In the genomic region with DNA sequence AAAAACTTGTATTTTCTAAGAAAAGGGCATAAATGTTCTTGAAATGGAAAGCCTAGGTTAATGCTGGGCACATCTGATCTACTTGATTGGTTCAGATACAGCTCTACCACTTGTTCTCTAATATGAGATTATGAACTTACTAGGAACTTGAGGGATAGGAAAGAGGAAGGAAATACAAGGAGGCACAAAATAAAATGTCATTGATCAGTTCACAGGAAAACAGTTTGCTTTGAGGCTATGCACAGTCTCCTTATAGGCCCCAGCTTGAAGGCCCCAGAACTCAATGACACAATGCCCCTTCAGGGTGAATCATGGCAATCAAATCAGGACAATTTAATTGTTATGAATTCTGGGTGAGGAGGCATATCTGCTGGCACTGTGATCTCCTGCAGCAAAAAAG, we compare ENCODE assay signal across 22 cellular contexts. TPM values are rescaled to one million over a fixed set of nuclear protein-coding genes. Genes with fewer than 3 reads are reported as not detected.
DNase-seq lines count a peak whose midpoint lies in the region; ATAC-seq, FAIRE-seq and TF ChIP-seq lines count a peak whose summit lies in the region.
"Had no signal": no experiment of that assay in that cellular context is flagged by ENCODE, and none has a peak within 500 bp of the region (broad histone marks: within the 10 kb centered on the region; RNA-seq: fewer than 3 reads in every experiment).

No MANE protein-coding gene starts in this region.

- no peaks in the 10 kb centered on the region for H3K27me3 Mint-ChIP-seq in astrocyte (ENCODE audit: low read depth, unreplicated experiment)
- no peaks in the 10 kb centered on the region for H3K27me3 Mint-ChIP-seq in nephron progenitor cell (ENCODE audit: low read depth, poor library complexity)
- H3K27me3 Mint-ChIP-seq: activated CD4-positive, alpha-beta memory T cell treated with anti-CD3 and anti-CD28 coated beads for 36 hours; CD8-positive, alpha-beta memory T cell had no signal

- H3K27ac ChIP-seq in astrocyte (ENCODE audit: low read depth, low read length) (no peak overlapping the region), transverse colon (peak overlapping the region in 3 of 4 donors; percentile 11 to 42 (median 25))
- H3K27ac ChIP-seq: WERI-Rb-1 had no signal

- H3K9me3 Mint-ChIP-seq in astrocyte (ENCODE audit: unreplicated experiment) (no peaks in the 10 kb centered on the region), nephron progenitor cell (no peaks in the 10 kb centered on the region)
- H3K9me3 Mint-ChIP-seq: activated CD4-positive, alpha-beta memory T cell treated with anti-CD3 and anti-CD28 coated beads for 36 hours; activated T-helper 2 cell treated with anti-CD3 and anti-CD28 coated beads, Interferon-gamma antibody, Interleukin-2, Interleukin-4, amounts not matched to agents 10 μg/mL and 5 μg/mL and 100 μg/mL, durations not matched to agents 14 hours and 24 hours and 36 hours; CD8-positive, alpha-beta memory T cell had no signal

- H3K36me3 Mint-ChIP-seq in astrocyte (ENCODE audit: low read depth, unreplicated experiment) (peaks cover 15% of the 10 kb centered on the region), nephron progenitor cell (ENCODE audit: low read depth) (peaks cover 65% of the 10 kb centered on the region)

- H3K27ac Mint-ChIP-seq in astrocyte (ENCODE audit: unreplicated experiment) (no peak overlapping the region), nephron progenitor cell (peak overlapping the region; percentile 37)
- H3K27ac Mint-ChIP-seq: activated CD4-positive, alpha-beta memory T cell treated with anti-CD3 and anti-CD28 coated beads for 36 hours; activated T-helper 2 cell treated with anti-CD3 and anti-CD28 coated beads, Interferon-gamma antibody, Interleukin-2, Interleukin-4, amounts not matched to agents 10 μg/mL and 5 μg/mL and 100 μg/mL, durations not matched to agents 14 hours and 24 hours and 36 hours had no signal

- H3K4me3 ChIP-seq in astrocyte (ENCODE audit: insufficient read depth, low read depth, low read length) (no peak overlapping the region), transverse colon (no peak overlapping the region)
- H3K4me3 ChIP-seq: coronary artery, vagina had no signal

- intact Hi-C loops in Right ventricle myocardium superior (cut with DNase I) (no loop called here), left ventricle myocardium superior (cut with micrococcal nuclease) (no loop called here), transverse colon (cut with DNase I; ENCODE audit: low total_unique reads) (no loop called here)

- H4K20me1 ChIP-seq in astrocyte (ENCODE audit: insufficient read depth, low read length), result no peaks in the 10 kb centered on the region

- in situ Hi-C loops in transverse colon (cut with MboI; ENCODE audit: low pct_ligation_motif_present in 1 of 4, low pct_unique_long_range_greater_than_20kb in 1 of 4, low sequenced_read_pairs in 3 of 4), result no loop called here

- H3K79me2 ChIP-seq in astrocyte (ENCODE audit: insufficient read depth, low read length), result no peaks in the 10 kb centered on the region

- H3K9me3 ChIP-seq in astrocyte (ENCODE audit: insufficient read depth, low read depth, low read length) (no peaks in the 10 kb centered on the region), transverse colon (no peaks in the 10 kb centered on the region)
- H3K9me3 ChIP-seq: vagina had no signal

- H3K9ac ChIP-seq in astrocyte (ENCODE audit: low read length), result no peak overlapping the region

- H3K4me1 Mint-ChIP-seq in astrocyte (ENCODE audit: low read depth, unreplicated experiment), result peaks cover 7% of the 10 kb centered on the region
- H3K4me1 Mint-ChIP-seq in nephron progenitor cell, result peaks cover 8% of the 10 kb centered on the region
- H3K4me1 Mint-ChIP-seq: CD8-positive, alpha-beta memory T cell had no signal

- H3K4me2 ChIP-seq in astrocyte (ENCODE audit: low read length), result no peak overlapping the region

- H3K36me3 ChIP-seq in astrocyte (ENCODE audit: insufficient read depth, low read length) (peaks cover 46% of the 10 kb centered on the region), transverse colon (peaks cover 0 to 81% (median 29%) of the 10 kb centered on the region in 4 donors)

- FAIRE-seq in astrocyte (lab: Jason Lieb, UNC) (no peak), H54 (lab: Jason Lieb, UNC) (no peak)

- TF ChIP-seq POLR2A in transverse colon (IDR thresholded peaks at IDR 0.05) (no peak), H54 (IDR thresholded peaks at IDR 0.05; ENCODE audit: low read depth, low read length) (no peak)

- no peak for TF ChIP-seq EP300 in transverse colon (IDR thresholded peaks at IDR 0.05; ENCODE audit: low read depth)

- H2AFZ ChIP-seq in astrocyte (ENCODE audit: low read depth, low read length), result no peak overlapping the region

- ATAC-seq in Right ventricle myocardium superior (ENCODE audit: poor library complexity) (peak; percentile 18), left ventricle myocardium superior (no peak)

- no peak for DNase-seq in Right ventricle myocardium superior
- no peak for DNase-seq in left ventricle myocardium superior
- DNase-seq in astrocyte (ENCODE audit: low read depth), result no peak
- DNase-seq in nephron progenitor cell, result no peak
- no peak for DNase-seq in transverse colon
- DNase-seq in islet precursor cell, result no peak
- no peak for DNase-seq in nucleus accumbens (lab: John Stamatoyannopoulos, UW)
- DNase-seq in H54 (ENCODE audit: insufficient read length, low spot score), result no peak
- DNase-seq: activated CD4-positive, alpha-beta memory T cell treated with anti-CD3 and anti-CD28 coated beads for 36 hours; CD8-positive, alpha-beta memory T cell; EL; KG1; mesendoderm; NCI-H1105; NCI-H2171; NCI-H748 treated with DMSO at 0.1 percent for 48 hours; stimulated activated naive CD4-positive, alpha-beta T cell; SW 1271; WERI-Rb-1 had no signal

- TF ChIP-seq CTCF in astrocyte (IDR thresholded peaks at IDR 0.05; ENCODE audit: insufficient read depth, low read depth, low read length) (no peak), nephron progenitor cell (IDR thresholded peaks at IDR 0.05) (no peak), transverse colon (IDR thresholded peaks at IDR 0.05) (no peak)

- H3K27me3 ChIP-seq in astrocyte (ENCODE audit: insufficient read depth, low read length) (no peaks in the 10 kb centered on the region), transverse colon (no peaks in the 10 kb centered on the region)
- H3K27me3 ChIP-seq: vagina had no signal

- peaks cover 7% of the 10 kb centered on the region for H3K4me1 ChIP-seq in astrocyte (ENCODE audit: insufficient read depth, low read length)
- peaks cover 0 to 20% (median 0%) of the 10 kb centered on the region in 4 donors for H3K4me1 ChIP-seq in transverse colon

- H3K4me3 Mint-ChIP-seq in astrocyte (ENCODE audit: unreplicated experiment) (peak overlapping the region; percentile 23), nephron progenitor cell (no peak overlapping the region)
- H3K4me3 Mint-ChIP-seq: activated CD4-positive, alpha-beta memory T cell treated with anti-CD3 and anti-CD28 coated beads for 36 hours; CD8-positive, alpha-beta memory T cell had no signal

RNA-seq across cellular contexts. Expression of gene NXPH3, which starts 27.1 kb away (rescaled TPM):
- total RNA-seq in Right ventricle myocardium superior (3.7 TPM), left ventricle myocardium superior (3.4 TPM), astrocyte (0.19 and 0.43 TPM in 2 replicates), transverse colon (1 to 10 TPM in 2 of 4 donors, under 1 TPM in 2; 0.20 to 4.6 (median 2.6) TPM)
